Comparison of ENCODE assay signal across 18 cellular contexts in the genomic region with DNA sequence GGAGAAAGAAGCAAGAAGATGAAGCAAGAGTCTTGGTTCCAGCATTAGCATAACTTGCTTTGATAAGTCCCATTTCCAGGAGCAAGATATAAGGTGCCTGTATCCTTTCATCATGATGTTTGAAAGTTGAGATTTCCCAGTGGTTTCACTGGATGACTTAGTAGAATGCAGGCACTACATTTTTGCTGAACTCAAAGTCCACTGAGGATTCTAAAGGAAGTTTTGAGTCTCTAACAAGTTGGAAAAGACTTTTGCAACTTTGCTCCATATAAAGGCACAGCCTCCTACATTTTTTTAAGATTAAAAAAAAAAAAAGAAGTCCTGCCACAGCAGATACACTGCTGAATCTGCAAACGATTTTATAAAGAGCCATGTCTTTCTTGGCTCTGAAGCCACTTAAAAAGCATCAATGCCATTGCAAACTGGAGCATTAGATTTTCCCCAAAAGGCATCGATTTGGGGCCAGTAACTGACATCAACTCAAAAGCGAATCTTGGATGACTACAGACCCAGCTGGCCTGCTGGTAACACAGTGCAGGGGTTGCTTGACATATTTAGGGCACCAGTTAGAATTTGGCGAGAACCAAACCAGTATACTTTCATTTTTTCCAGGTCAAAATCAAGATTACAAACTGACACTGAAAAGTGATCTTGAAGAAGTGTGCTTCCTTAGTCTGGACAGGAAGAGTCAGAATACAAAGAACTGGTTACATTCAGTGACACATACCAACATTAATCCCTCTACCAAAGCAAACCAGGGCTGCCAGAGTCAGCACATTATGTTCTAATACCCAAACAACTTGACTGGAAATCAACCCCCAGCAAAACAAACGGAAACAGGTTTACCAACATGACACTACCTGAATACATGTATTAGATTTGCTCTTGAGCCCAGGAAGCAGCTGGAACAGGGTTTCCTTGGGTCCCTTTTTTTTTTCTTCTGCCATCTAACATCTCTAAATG. TPM values are rescaled to one million over a fixed set of nuclear protein-coding genes. Genes with fewer than 3 reads are reported as not detected.
A peak's percentile ranks its signal among the peaks of the same experiment; 100 is the strongest.
DNase-seq lines count a peak whose midpoint lies in the region; ATAC-seq, FAIRE-seq and TF ChIP-seq lines count a peak whose summit lies in the region.
"Had no signal": no experiment of that assay in that cellular context is flagged by ENCODE, and none has a peak within 500 bp of the region (broad histone marks: within the 10 kb centered on the region; RNA-seq: fewer than 3 reads in every experiment).

No MANE protein-coding gene starts in this region.

- no peaks in the 10 kb centered on the region for H3K9me3 ChIP-seq in prostate gland

- TF ChIP-seq CTCF in endothelial cell (IDR thresholded peaks at IDR 0.05; ENCODE audit: unreplicated experiment), result no peak
- TF ChIP-seq CTCF in prostate gland (IDR thresholded peaks at IDR 0.05), result no peak
- TF ChIP-seq CTCF in activated CD8-positive, alpha-beta T cell treated with anti-CD3 and anti-CD28 coated beads for 36 hours (IDR thresholded peaks at IDR 0.05), result no peak

- H3K4me3 ChIP-seq in prostate gland, result no peak overlapping the region

- H3K36me3 ChIP-seq in prostate gland, result no peaks in the 10 kb centered on the region

- peak overlapping the region; percentile 20 for H3K27ac Mint-ChIP-seq in endothelial cell (ENCODE audit: unreplicated experiment)
- H3K27ac Mint-ChIP-seq in activated CD8-positive, alpha-beta T cell treated with anti-CD3 and anti-CD28 coated beads for 36 hours, result no peak overlapping the region
- H3K27ac Mint-ChIP-seq: activated CD4-positive, alpha-beta T cell treated with anti-CD3 and anti-CD28 coated beads, Interleukin-2, amount 10 ng/mL, durations not matched to agents 7 days and 5 days; activated naive CD4-positive, alpha-beta T cell treated with anti-CD3 and anti-CD28 coated beads, Interleukin-2, amount 50 U/mL, for 72 hours; nephron had no signal

- POLR2A ChIA-PET in activated CD8-positive, alpha-beta T cell treated with anti-CD3 and anti-CD28 coated beads for 36 hours (lab: Charles Lee), result no interaction called here

- no peak for TF ChIP-seq POLR2A in H54 (IDR thresholded peaks at IDR 0.05; ENCODE audit: low read depth, low read length)
- no peak for TF ChIP-seq POLR2A in prostate gland (IDR thresholded peaks at IDR 0.05)

- no peaks in the 10 kb centered on the region for H3K27me3 Mint-ChIP-seq in endothelial cell (ENCODE audit: unreplicated experiment)
- H3K27me3 Mint-ChIP-seq in activated CD8-positive, alpha-beta T cell treated with anti-CD3 and anti-CD28 coated beads for 36 hours, result no peaks in the 10 kb centered on the region
- H3K27me3 Mint-ChIP-seq: activated CD4-positive, alpha-beta T cell treated with anti-CD3 and anti-CD28 coated beads, Interleukin-2, amount 10 ng/mL, durations not matched to agents 7 days and 5 days had no signal

- H3K36me3 Mint-ChIP-seq in endothelial cell (ENCODE audit: low read depth, unreplicated experiment), result no peaks in the 10 kb centered on the region
- no peaks in the 10 kb centered on the region for H3K36me3 Mint-ChIP-seq in activated CD8-positive, alpha-beta T cell treated with anti-CD3 and anti-CD28 coated beads for 36 hours (ENCODE audit: low read depth)
- H3K36me3 Mint-ChIP-seq: activated naive CD4-positive, alpha-beta T cell treated with anti-CD3 and anti-CD28 coated beads, Interleukin-2, amount 50 U/mL, for 72 hours had no signal

- FAIRE-seq in H54 (lab: Jason Lieb, UNC), result peak; percentile 50
- FAIRE-seq: frontal cortex had no signal

- peaks cover 5% of the 10 kb centered on the region for H3K4me1 ChIP-seq in prostate gland (replicated peaks)

- DNase-seq in H54 (ENCODE audit: insufficient read length, low spot score), result no peak
- DNase-seq in NCI-H2196 treated with DMSO at 0.1 percent for 48 hours (lab: John Stamatoyannopoulos, UW; ENCODE audit: unreplicated experiment), result peak; percentile 52
- no peak for DNase-seq in endothelial cell (ENCODE audit: low spot score)
- DNase-seq in prostate gland (ENCODE audit: low spot score), result peak; percentile 67
- DNase-seq in GM19238 (ENCODE audit: insufficient read length, low spot score), result no peak
- DNase-seq in activated CD8-positive, alpha-beta T cell treated with anti-CD3 and anti-CD28 coated beads for 36 hours, result no peak
- DNase-seq: activated CD4-positive, alpha-beta T cell treated with anti-CD3 and anti-CD28 coated beads, Interleukin-2, amount 10 ng/mL, durations not matched to agents 7 days and 5 days; activated T-cell treated with anti-CD3 and anti-CD28 coated beads for 4 hours; GOT3; Kasumi-1; mammary epithelial cell; NCI-H187 treated with DMSO at 0.1 percent for 48 hours had no signal

- no peak for ATAC-seq in HG03097 (IDR thresholded peaks at IDR 0.05; ENCODE audit: low FRiP score, unreplicated experiment)
- no peak for ATAC-seq in activated CD8-positive, alpha-beta T cell treated with anti-CD3 and anti-CD28 coated beads for 36 hours
- ATAC-seq: activated naive CD4-positive, alpha-beta T cell treated with anti-CD3 and anti-CD28 coated beads, Interleukin-2, amount 50 U/mL, for 72 hours had no signal

- no peaks in the 10 kb centered on the region for H3K9me3 Mint-ChIP-seq in endothelial cell (ENCODE audit: unreplicated experiment)
- H3K9me3 Mint-ChIP-seq in activated CD8-positive, alpha-beta T cell treated with anti-CD3 and anti-CD28 coated beads for 36 hours, result no peaks in the 10 kb centered on the region
- H3K9me3 Mint-ChIP-seq: activated CD4-positive, alpha-beta T cell treated with anti-CD3 and anti-CD28 coated beads, Interleukin-2, amount 10 ng/mL, durations not matched to agents 7 days and 5 days; nephron had no signal

- WGBS in prostate gland, result 41% methylated on average over 5 of the region's 5 CpGs

- peak overlapping the region; percentile 65 to 74 for H3K27ac ChIP-seq in prostate gland

- no peaks in the 10 kb centered on the region for H3K27me3 ChIP-seq in prostate gland (replicated peaks; ENCODE audit: insufficient read depth)

- H3K4me1 Mint-ChIP-seq in endothelial cell (ENCODE audit: unreplicated experiment), result peaks cover 12% of the 10 kb centered on the region
- no peaks in the 10 kb centered on the region for H3K4me1 Mint-ChIP-seq in activated CD8-positive, alpha-beta T cell treated with anti-CD3 and anti-CD28 coated beads for 36 hours (ENCODE audit: low read depth)
- H3K4me1 Mint-ChIP-seq: activated CD4-positive, alpha-beta T cell treated with anti-CD3 and anti-CD28 coated beads, Interleukin-2, amount 10 ng/mL, durations not matched to agents 7 days and 5 days had no signal

- intact Hi-C loops in prostate gland (cut with DNase I), result no loop called here
- intact Hi-C loops in activated CD8-positive, alpha-beta T cell treated with anti-CD3 and anti-CD28 coated beads for 36 hours (cut with micrococcal nuclease), result loop anchor here (10.0 kb wide), 1 partner anchor 63 kb away; no protein-coding TSS in a partner anchor

- CTCF ChIA-PET in activated CD8-positive, alpha-beta T cell treated with anti-CD3 and anti-CD28 coated beads for 36 hours (lab: Charles Lee), result no interaction called here

- no peak overlapping the region for H3K4me3 Mint-ChIP-seq in endothelial cell (ENCODE audit: unreplicated experiment)
- no peak overlapping the region for H3K4me3 Mint-ChIP-seq in activated CD8-positive, alpha-beta T cell treated with anti-CD3 and anti-CD28 coated beads for 36 hours
- H3K4me3 Mint-ChIP-seq: activated CD4-positive, alpha-beta T cell treated with anti-CD3 and anti-CD28 coated beads, Interleukin-2, amount 10 ng/mL, durations not matched to agents 7 days and 5 days; nephron had no signal

RNA-seq across cellular contexts. Expression of a gene that starts 39.1 kb away (rescaled TPM):
- not detected for total RNA-seq in endothelial cell (ENCODE audit: unreplicated experiment)
- 1 to 10 TPM in 1 of 2 donors, not detected in 1; 1.4 TPM for total RNA-seq in prostate gland
- not detected for total RNA-seq in activated CD8-positive, alpha-beta T cell treated with anti-CD3 and anti-CD28 coated beads for 36 hours
- total RNA-seq: activated CD4-positive, alpha-beta T cell treated with anti-CD3 and anti-CD28 coated beads, Interleukin-2, amount 10 ng/mL, durations not matched to agents 7 days and 5 days; activated naive CD4-positive, alpha-beta T cell treated with anti-CD3 and anti-CD28 coated beads, Interleukin-2, amount 50 U/mL, for 72 hours; frontal cortex; mammary epithelial cell; renal cortical epithelial cell; subcutaneous adipose tissue had no signal

RNA-seq across cellular contexts. Expression of a gene that starts 56.6 kb away (rescaled TPM):
- total RNA-seq in endothelial cell (ENCODE audit: unreplicated experiment), result 4.4 TPM
- 10 to 100 TPM in 1 of 2 donors, 1 to 10 TPM in 1; 8.9 to 12.8 TPM for total RNA-seq in prostate gland
- 10 to 100 TPM; 13.0 to 17.1 TPM for total RNA-seq in activated CD8-positive, alpha-beta T cell treated with anti-CD3 and anti-CD28 coated beads for 36 hours

Comparison
In these comparisons a context has a peak if more than half of its experiments do, and no peak if none do; other contexts are left out.
1. DNase-seq: peak in NCI-H2196 treated with DMSO at 0.1 percent for 48 hours (single experiment) and prostate gland (single experiment); none in H54 (single experiment), endothelial cell (single experiment), GM19238 (single experiment) and activated CD8-positive, alpha-beta T cell treated with anti-CD3 and anti-CD28 coated beads for 36 hours (single experiment).